29 cellular contexts compared by ENCODE assay signal in genomic region chr6:7328159-7328713, GRCh38. TPM values are rescaled to one million over a fixed set of nuclear protein-coding genes. Genes with fewer than 3 reads are reported as not detected.
DNase-seq lines count a peak whose midpoint lies in the region; ATAC-seq and TF ChIP-seq lines count a peak whose summit lies in the region.
"Had no signal": no experiment of that assay in that cellular context is flagged by ENCODE, and none has a peak within 500 bp of the region (broad histone marks: within the 10 kb centered on the region; RNA-seq: fewer than 3 reads in every experiment).

No MANE protein-coding gene starts in this region.

- H3K36me3 Mint-ChIP-seq in stimulated activated naive CD8-positive, alpha-beta T cell treated with anti-CD3 and anti-CD28 coated beads, Interleukin-15, Interleukin-2, amounts not matched to agents 100 ng/mL and 50 ng/mL, for 24 hours (ENCODE audit: low read depth): no peaks in the 10 kb centered on the region
- no peaks in the 10 kb centered on the region for H3K36me3 Mint-ChIP-seq in endothelial cell (ENCODE audit: low read depth, unreplicated experiment)
- H3K36me3 Mint-ChIP-seq: CD8-positive, alpha-beta T cell had no signal

- no peaks in the 10 kb centered on the region for H3K9me3 ChIP-seq in esophagus muscularis mucosa
- H3K9me3 ChIP-seq: ascending aorta, HAP-1, pancreas, thoracic aorta, vagina had no signal

- H3K27me3 ChIP-seq in foreskin keratinocyte: no peaks in the 10 kb centered on the region
- H3K27me3 ChIP-seq in esophagus muscularis mucosa: peaks cover 0 to 12% (median 0%) of the 10 kb centered on the region in 4 donors
- H3K27me3 ChIP-seq: ascending aorta, cardiac muscle cell, pancreas, vagina had no signal

- peaks cover 3% of the 10 kb centered on the region for H3K27me3 Mint-ChIP-seq in stimulated activated naive CD8-positive, alpha-beta T cell treated with anti-CD3 and anti-CD28 coated beads, Interleukin-15, Interleukin-2, amounts not matched to agents 100 ng/mL and 50 ng/mL, for 24 hours
- no peaks in the 10 kb centered on the region for H3K27me3 Mint-ChIP-seq in endothelial cell (ENCODE audit: unreplicated experiment)

- WGBS in esophagus muscularis mucosa: 49% methylated on average over 2 of the region's 2 CpGs

- H3K27ac ChIP-seq in foreskin keratinocyte (no peak overlapping the region), esophagus muscularis mucosa (replicated peaks in 1 of 4) (no peak overlapping the region)
- H3K27ac ChIP-seq: ascending aorta, cardiac muscle cell, epithelial cell of prostate, pancreas, skin epidermis, thoracic aorta, vagina, VCaP had no signal

- DNase-seq in stimulated activated naive CD8-positive, alpha-beta T cell treated with anti-CD3 and anti-CD28 coated beads, Interleukin-15, Interleukin-2, amounts not matched to agents 100 U/mL and 50 U/mL, for 24 hours: no peak
- DNase-seq in NB4 (ENCODE audit: low read depth): peak; percentile 48
- DNase-seq in epithelial cell of esophagus (ENCODE audit: low read depth): peak; percentile 51
- no peak for DNase-seq in NCI-H2171 treated with DMSO at 0.1 percent for 48 hours (lab: John Stamatoyannopoulos, UW)
- no peak for DNase-seq in endothelial cell (ENCODE audit: low spot score)
- no peak for DNase-seq in foreskin keratinocyte
- DNase-seq in esophagus muscularis mucosa (ENCODE audit: extremely low spot score): no peak
- DNase-seq: activated CD4-positive, alpha-beta T cell treated with anti-CD3 and anti-CD28 coated beads, Interleukin-2, amount 10 ng/mL, durations not matched to agents 24 days and 14 days; activated T-cell treated with anti-CD3 and anti-CD28 coated beads, Interleukin-2, amount 50 U/mL, for 1 hour; CD8-positive, alpha-beta T cell; effector CD4-positive, alpha-beta T cell; Karpas-422; mesenchymal stem cell; NCI-H1092 treated with DMSO at 0.1 percent for 48 hours; NCI-H1694 treated with DMSO at 0.1 percent for 48 hours; NCI-H510A treated with DMSO at 0.1 percent for 48 hours; pancreas; Right ventricle myocardium superior; stimulated activated naive CD4-positive, alpha-beta T cell treated with Interleukin-2 at 50 U/mL for 16 hours had no signal

- peaks cover 3% of the 10 kb centered on the region for H3K9me3 Mint-ChIP-seq in stimulated activated naive CD8-positive, alpha-beta T cell treated with anti-CD3 and anti-CD28 coated beads, Interleukin-15, Interleukin-2, amounts not matched to agents 100 ng/mL and 50 ng/mL, for 24 hours
- H3K9me3 Mint-ChIP-seq in endothelial cell (ENCODE audit: unreplicated experiment): no peaks in the 10 kb centered on the region

- H3K4me3 ChIP-seq in NB4 (ENCODE audit: low read depth, low read length) (no peak overlapping the region), epithelial cell of esophagus (ENCODE audit: low read length) (no peak overlapping the region), esophagus muscularis mucosa (no peak overlapping the region)
- H3K4me3 ChIP-seq: ascending aorta, cardiac muscle cell, HAP-1, pancreas, skin epidermis, thoracic aorta, vagina had no signal

- peaks cover 9% of the 10 kb centered on the region for H3K4me1 ChIP-seq in foreskin keratinocyte
- no peaks in the 10 kb centered on the region for H3K4me1 ChIP-seq in esophagus muscularis mucosa
- H3K4me1 ChIP-seq: ascending aorta, HAP-1, pancreas, vagina had no signal

- ATAC-seq in stimulated activated naive CD8-positive, alpha-beta T cell treated with anti-CD3 and anti-CD28 coated beads, Interleukin-15, Interleukin-2, amounts not matched to agents 100 U/mL and 50 U/mL, for 24 hours: no peak
- no peak for ATAC-seq in foreskin keratinocyte
- ATAC-seq: CD8-positive, alpha-beta T cell; HepG2; pancreas had no signal

- no peak overlapping the region for H3K4me3 Mint-ChIP-seq in stimulated activated naive CD8-positive, alpha-beta T cell treated with anti-CD3 and anti-CD28 coated beads, Interleukin-15, Interleukin-2, amounts not matched to agents 100 ng/mL and 50 ng/mL, for 24 hours
- H3K4me3 Mint-ChIP-seq in endothelial cell (ENCODE audit: unreplicated experiment): no peak overlapping the region
- H3K4me3 Mint-ChIP-seq: activated CD4-positive, alpha-beta T cell treated with anti-CD3 and anti-CD28 coated beads, Interleukin-2, amount 10 ng/mL, durations not matched to agents 24 days and 14 days; CD8-positive, alpha-beta T cell had no signal

- TF ChIP-seq EP300 in esophagus muscularis mucosa (IDR thresholded peaks at IDR 0.05): no peak

- peak overlapping the region; percentile 3 for H3K27ac Mint-ChIP-seq in stimulated activated naive CD8-positive, alpha-beta T cell treated with anti-CD3 and anti-CD28 coated beads, Interleukin-15, Interleukin-2, amounts not matched to agents 100 ng/mL and 50 ng/mL, for 24 hours
- H3K27ac Mint-ChIP-seq in endothelial cell (ENCODE audit: unreplicated experiment): no peak overlapping the region
- H3K27ac Mint-ChIP-seq: activated CD4-positive, alpha-beta T cell treated with anti-CD3 and anti-CD28 coated beads, Interleukin-2, amount 10 ng/mL, durations not matched to agents 24 days and 14 days; CD8-positive, alpha-beta T cell had no signal

- H3K4me1 Mint-ChIP-seq in stimulated activated naive CD8-positive, alpha-beta T cell treated with anti-CD3 and anti-CD28 coated beads, Interleukin-15, Interleukin-2, amounts not matched to agents 100 ng/mL and 50 ng/mL, for 24 hours (ENCODE audit: low read depth): no peaks in the 10 kb centered on the region
- H3K4me1 Mint-ChIP-seq in endothelial cell (ENCODE audit: unreplicated experiment): no peaks in the 10 kb centered on the region

- intact Hi-C loops in esophagus muscularis mucosa (cut with DNase I): no loop called here

- TF ChIP-seq POLR2A in NB4 (IDR thresholded peaks at IDR 0.05; ENCODE audit: extremely low read depth, insufficient read length) (no peak), esophagus muscularis mucosa (IDR thresholded peaks at IDR 0.05; ENCODE audit: low read depth) (no peak)

- TF ChIP-seq CTCF in NB4 (IDR thresholded peaks at IDR 0.05; ENCODE audit: low read depth, low read length): no peak
- no peak for TF ChIP-seq CTCF in epithelial cell of esophagus (IDR thresholded peaks at IDR 0.05; ENCODE audit: insufficient read depth, low read depth, low read length, missing control alignments)
- TF ChIP-seq CTCF in endothelial cell (IDR thresholded peaks at IDR 0.05; ENCODE audit: unreplicated experiment): no peak
- TF ChIP-seq CTCF in foreskin keratinocyte (conservative IDR thresholded peaks at IDR 0.05): no peak
- TF ChIP-seq CTCF in esophagus muscularis mucosa (IDR thresholded peaks at IDR 0.05): no peak

- H3K36me3 ChIP-seq in esophagus muscularis mucosa: no peaks in the 10 kb centered on the region
- H3K36me3 ChIP-seq: ascending aorta, cardiac muscle cell, HAP-1, pancreas, thoracic aorta, vagina had no signal

RNA-seq across cellular contexts. Expression of gene SSR1, which starts 15.2 kb away (rescaled TPM):
- total RNA-seq in endothelial cell (ENCODE audit: unreplicated experiment): 132 TPM
- total RNA-seq in foreskin keratinocyte: 126 and 142 TPM in 2 replicates
- polyA plus RNA-seq in foreskin keratinocyte: 57.1 and 62.9 TPM in 2 replicates
- 10 to 100 TPM; 29.5 to 41.3 (median 34.2) TPM for total RNA-seq in esophagus muscularis mucosa

Comparison
In these comparisons a context has a peak if more than half of its experiments do, and no peak if none do; other contexts are left out.
1. DNase-seq: peak in NB4 (single experiment) and epithelial cell of esophagus (single experiment); none in stimulated activated naive CD8-positive, alpha-beta T cell treated with anti-CD3 and anti-CD28 coated beads, Interleukin-15, Interleukin-2, amounts not matched to agents 100 U/mL and 50 U/mL, for 24 hours (single experiment), NCI-H2171 treated with DMSO at 0.1 percent for 48 hours (single experiment), endothelial cell (single experiment), foreskin keratinocyte (0 of 2) and esophagus muscularis mucosa (single experiment).